1 cellular context compared by ENCODE assay signal in genomic region chr22:37479196-37479595, GRCh38.
TF ChIP-seq lines count a peak whose summit lies in the region.

No MANE protein-coding gene starts in this region.

TF ChIP-seq in IMR-90, 13 proteins besides CTCF, POLR2A, EP300 and RAD21 (continued from another document):
- no peak for TF ChIP-seq CHD1 (IDR thresholded peaks at IDR 0.05; ENCODE audit: low read depth, low read length)
- no peak for TF ChIP-seq FOS (IDR thresholded peaks at IDR 0.05; ENCODE audit: low read depth, low read length)
- no peak for TF ChIP-seq RCOR1 (IDR thresholded peaks at IDR 0.05; ENCODE audit: insufficient replicate concordance, low read length)
- TF ChIP-seq SMC3 (IDR thresholded peaks at IDR 0.05; ENCODE audit: low read depth, low read length): no peak
